In the genomic region with DNA sequence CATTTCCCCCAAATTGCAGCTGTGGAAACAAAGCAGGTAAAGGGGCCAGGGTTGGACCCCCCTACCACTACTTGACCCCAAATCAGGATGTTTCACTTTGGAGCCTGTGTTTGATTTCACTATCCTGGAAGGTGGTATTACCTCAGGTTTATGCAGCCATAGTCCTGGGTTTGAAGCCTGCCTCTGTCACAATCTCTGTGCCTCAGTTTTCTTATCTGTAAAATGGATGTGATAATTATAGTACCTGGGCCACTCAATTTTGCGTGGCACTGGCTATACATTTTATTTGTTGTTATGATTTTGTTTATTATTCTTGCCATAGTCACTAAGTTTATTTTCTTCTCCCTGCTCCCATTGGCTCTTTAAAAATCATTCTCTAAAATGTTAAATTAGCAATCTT, we compare ENCODE assay signal across 1 cellular context.
TF ChIP-seq lines count a peak whose summit lies in the region.

No MANE protein-coding gene starts in this region.

TF ChIP-seq in HepG2, 621 proteins besides CTCF, POLR2A, EP300 and RAD21:
- TF ChIP-seq NBN (conservative IDR thresholded peaks at IDR 0.05) (no peak), ZNF629 (CRISPR knock-in tag; conservative IDR thresholded peaks at IDR 0.05) (peak; percentile 84)
TF ChIP-seq in HepG2: peak in this region for 1.
